Comparison of ENCODE assay signal across 8 cellular contexts in the genomic region with DNA sequence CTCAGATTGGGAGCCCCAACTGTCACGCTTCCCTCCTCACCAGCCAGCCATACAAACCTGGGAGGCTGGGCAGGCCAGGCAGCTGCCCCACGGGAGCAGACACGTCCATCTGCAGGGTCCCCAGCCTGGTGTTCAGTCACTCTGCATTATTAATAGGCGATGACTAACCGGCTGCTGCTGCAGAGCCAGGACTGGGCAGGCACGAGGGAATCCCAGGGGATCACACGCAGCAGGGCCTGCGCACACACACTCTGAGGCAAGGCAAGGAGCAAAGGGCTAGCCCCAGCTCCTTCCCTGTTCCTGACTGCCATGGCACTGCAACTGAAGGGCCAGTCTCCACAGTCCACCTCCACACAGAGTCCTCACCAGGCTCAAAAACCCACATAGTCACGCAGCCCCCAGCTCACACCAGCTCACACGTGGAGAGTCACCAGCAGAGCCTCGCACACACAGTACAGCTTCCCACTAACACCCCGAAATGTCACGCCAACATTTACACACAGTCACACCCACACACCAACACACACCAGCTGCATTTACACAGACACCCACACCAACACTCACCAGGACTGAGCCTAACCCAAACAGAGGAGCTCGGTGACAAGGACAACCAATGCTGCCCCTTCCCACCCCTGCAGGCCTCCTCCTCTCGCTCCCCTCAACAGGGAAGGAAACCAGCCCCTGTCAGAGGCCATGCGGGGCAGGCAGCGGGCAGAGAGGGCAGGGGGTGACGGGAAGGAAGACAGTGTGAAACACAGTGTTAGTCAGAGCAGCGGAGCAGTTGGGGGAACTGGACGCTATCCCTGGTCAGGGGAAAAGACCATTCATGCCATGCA. TPM values are rescaled to one million over a fixed set of nuclear protein-coding genes. Genes with fewer than 3 reads are reported as not detected.
DNase-seq lines count a peak whose midpoint lies in the region; ATAC-seq and TF ChIP-seq lines count a peak whose summit lies in the region.
"Had no signal": no experiment of that assay in that cellular context is flagged by ENCODE, and none has a peak within 500 bp of the region (broad histone marks: within the 10 kb centered on the region; RNA-seq: fewer than 3 reads in every experiment).

No MANE protein-coding gene starts in this region.

- POLR2A ChIA-PET in activated B cell treated with CpG ODN at 0.5 μM for 24 hours (lab: Charles Lee) = interaction anchor here (0.5 to 2.2 kb wide), 4 partner anchors 13 to 140 kb away, joined by 3 to 10 read pairs (median 4); a partner anchor contains a TSS
- POLR2A ChIA-PET in naive thymus-derived CD8-positive, alpha-beta T cell (lab: Charles Lee) = no interaction called here

- no peak overlapping the region for H2AFZ ChIP-seq in hepatocyte

- intact Hi-C loops in activated B cell treated with CpG ODN at 0.5 μM for 24 hours (cut with micrococcal nuclease) = no loop called here

- TF ChIP-seq CTCF in HFFc6 (IDR thresholded peaks at IDR 0.05) (no peak), activated B cell treated with CpG ODN at 0.5 μM for 24 hours (IDR thresholded peaks at IDR 0.05) (no peak), hepatocyte (IDR thresholded peaks at IDR 0.05; ENCODE audit: poor library complexity) (no peak), tibial nerve (IDR thresholded peaks at IDR 0.05) (no peak)

- TF ChIP-seq EP300 in tibial nerve (IDR thresholded peaks at IDR 0.05) = peak in 1 of 2 donors; percentile 34

- H3K27me3 ChIP-seq in hepatocyte (peaks cover 55% of the 10 kb centered on the region), tibial nerve (peaks cover 0 to 32% of the 10 kb centered on the region in 2 donors)

- H3K9me3 ChIP-seq in hepatocyte (ENCODE audit: low read depth) = no peaks in the 10 kb centered on the region
- no peaks in the 10 kb centered on the region for H3K9me3 ChIP-seq in tibial nerve

- H3K4me3 ChIP-seq in hepatocyte (no peak overlapping the region), tibial nerve (no peak overlapping the region)
- H3K4me3 ChIP-seq: lung had no signal

- H3K27me3 Mint-ChIP-seq in HFFc6 (ENCODE audit: insufficient read depth) (peaks cover 42% of the 10 kb centered on the region), activated B cell treated with CpG ODN at 0.5 μM for 24 hours (peaks cover 45% of the 10 kb centered on the region)
- H3K27me3 Mint-ChIP-seq in naive thymus-derived CD8-positive, alpha-beta T cell = peaks cover 8 to 51% (median 25%) of the 10 kb centered on the region in 5 donors

- H3K36me3 ChIP-seq in hepatocyte (replicated peaks; ENCODE audit: insufficient read depth, low read depth) = no peaks in the 10 kb centered on the region
- no peaks in the 10 kb centered on the region for H3K36me3 ChIP-seq in tibial nerve

- no peaks in the 10 kb centered on the region for H3K9me2 ChIP-seq in hepatocyte (replicated peaks; ENCODE audit: insufficient read depth)

- H3K4me3 Mint-ChIP-seq in HFFc6 (no peak overlapping the region), activated B cell treated with CpG ODN at 0.5 μM for 24 hours (peak overlapping the region; percentile 32)
- peak overlapping the region in 1 of 10 donors; percentile 30 for H3K4me3 Mint-ChIP-seq in naive thymus-derived CD8-positive, alpha-beta T cell

- peak; percentile 82 for ATAC-seq in activated B cell treated with CpG ODN at 0.5 μM for 24 hours (ENCODE audit: low read depth)
- ATAC-seq in GM21390 (IDR thresholded peaks at IDR 0.05; ENCODE audit: unreplicated experiment) = no peak
- ATAC-seq in naive thymus-derived CD8-positive, alpha-beta T cell = no peak
- ATAC-seq in HG03159 (IDR thresholded peaks at IDR 0.05; ENCODE audit: unreplicated experiment) = no peak

- CTCF ChIA-PET in activated B cell treated with CpG ODN at 0.5 μM for 24 hours (lab: Charles Lee) = interaction anchor here (1.8 to 3.0 kb wide), 2 partner anchors 13 to 24 kb away, joined by 6 to 12 read pairs; no protein-coding TSS in a partner anchor

- no peak overlapping the region for H3K27ac ChIP-seq in hepatocyte
- no peak overlapping the region for H3K27ac ChIP-seq in tibial nerve

- H3K4me2 ChIP-seq in hepatocyte = no peak overlapping the region

- no peak for TF ChIP-seq POLR2A in tibial nerve (IDR thresholded peaks at IDR 0.05)

- H3K27ac Mint-ChIP-seq in HFFc6 (no peak overlapping the region), activated B cell treated with CpG ODN at 0.5 μM for 24 hours (no peak overlapping the region)
- no peak overlapping the region for H3K27ac Mint-ChIP-seq in naive thymus-derived CD8-positive, alpha-beta T cell

- H3K9me3 Mint-ChIP-seq in HFFc6 (no peaks in the 10 kb centered on the region), activated B cell treated with CpG ODN at 0.5 μM for 24 hours (no peaks in the 10 kb centered on the region)
- no peaks in the 10 kb centered on the region for H3K9me3 Mint-ChIP-seq in naive thymus-derived CD8-positive, alpha-beta T cell

- H3K79me2 ChIP-seq in hepatocyte = no peaks in the 10 kb centered on the region

- H3K4me1 Mint-ChIP-seq in HFFc6 (ENCODE audit: low read depth) = peaks cover 17% of the 10 kb centered on the region
- peaks cover 34% of the 10 kb centered on the region for H3K4me1 Mint-ChIP-seq in activated B cell treated with CpG ODN at 0.5 μM for 24 hours
- H3K4me1 Mint-ChIP-seq in naive thymus-derived CD8-positive, alpha-beta T cell = peaks cover 0 to 10% (median 0%) of the 10 kb centered on the region in 4 donors

- peak; percentile 80 for DNase-seq in HFFc6
- peak; percentile 26 for DNase-seq in activated B cell treated with CpG ODN at 0.5 μM for 24 hours
- DNase-seq in hepatocyte (ENCODE audit: low spot score) = peak; percentile 72
- DNase-seq in tibial nerve (ENCODE audit: low spot score in 2 of 2) = peak; percentile 42 to 59
- no peak for DNase-seq in naive thymus-derived CD8-positive, alpha-beta T cell

- H3K36me3 Mint-ChIP-seq in HFFc6 (ENCODE audit: low read depth) (no peaks in the 10 kb centered on the region; the same call in 1 of the 2 replicates), activated B cell treated with CpG ODN at 0.5 μM for 24 hours (ENCODE audit: low read depth) (no peaks in the 10 kb centered on the region)
- no peaks in the 10 kb centered on the region for H3K36me3 Mint-ChIP-seq in naive thymus-derived CD8-positive, alpha-beta T cell

- WGBS in hepatocyte (ENCODE audit: low lambda C conversion rate, missing lambda C conversion rate) = 65% methylated on average over 20 of the region's 20 CpGs
- 33 to 34% methylated on average over 18 to 20 of the region's 20 CpGs for WGBS in tibial nerve, 2 donors

- H4K20me1 ChIP-seq in hepatocyte (ENCODE audit: insufficient read depth, poor library complexity, severe bottlenecking) = no peaks in the 10 kb centered on the region

- H3K4me1 ChIP-seq in hepatocyte (ENCODE audit: insufficient read depth) (no peaks in the 10 kb centered on the region), tibial nerve (peaks cover 0 to 14% (median 11%) of the 10 kb centered on the region in 4 donors)

RNA-seq across cellular contexts. Expression of a gene that starts 47.4 kb away (rescaled TPM):
- total RNA-seq in HFFc6 (2021; fragmentation: NEBNext Ultra II Directional; extraction: Animal tissue kit (Norgen Biotek cat#: 25700)) = under 1 TPM in 5 of 6 experiments, not detected in 1; 0.14 to 0.51 (median 0.31) TPM
- total RNA-seq in activated B cell treated with CpG ODN at 0.5 μM for 24 hours (0.54 and 0.73 TPM in 2 replicates), hepatocyte (0.28 and 0.83 TPM in 2 replicates), tibial nerve (10 to 100 TPM in 2 of 4 donors, 1 to 10 TPM in 2; 1.7 to 25.5 (median 8.7) TPM)
- 1.7 and 2.8 TPM in 2 replicates for polyA plus RNA-seq in hepatocyte
- total RNA-seq in naive thymus-derived CD8-positive, alpha-beta T cell = under 1 TPM in 1 of 2 experiments, not detected in 1; 0.21 TPM
- polyA plus RNA-seq in naive thymus-derived CD8-positive, alpha-beta T cell = not detected

Comparison
In these comparisons a context has a peak if more than half of its experiments do, and no peak if none do; other contexts are left out.
1. DNase-seq: peak in HFFc6 (single experiment), activated B cell treated with CpG ODN at 0.5 μM for 24 hours (single experiment), hepatocyte (single experiment) and tibial nerve (2 of 2); none in naive thymus-derived CD8-positive, alpha-beta T cell (0 of 10).